ENCODE assay signal across 10 cellular contexts in the genomic region with DNA sequence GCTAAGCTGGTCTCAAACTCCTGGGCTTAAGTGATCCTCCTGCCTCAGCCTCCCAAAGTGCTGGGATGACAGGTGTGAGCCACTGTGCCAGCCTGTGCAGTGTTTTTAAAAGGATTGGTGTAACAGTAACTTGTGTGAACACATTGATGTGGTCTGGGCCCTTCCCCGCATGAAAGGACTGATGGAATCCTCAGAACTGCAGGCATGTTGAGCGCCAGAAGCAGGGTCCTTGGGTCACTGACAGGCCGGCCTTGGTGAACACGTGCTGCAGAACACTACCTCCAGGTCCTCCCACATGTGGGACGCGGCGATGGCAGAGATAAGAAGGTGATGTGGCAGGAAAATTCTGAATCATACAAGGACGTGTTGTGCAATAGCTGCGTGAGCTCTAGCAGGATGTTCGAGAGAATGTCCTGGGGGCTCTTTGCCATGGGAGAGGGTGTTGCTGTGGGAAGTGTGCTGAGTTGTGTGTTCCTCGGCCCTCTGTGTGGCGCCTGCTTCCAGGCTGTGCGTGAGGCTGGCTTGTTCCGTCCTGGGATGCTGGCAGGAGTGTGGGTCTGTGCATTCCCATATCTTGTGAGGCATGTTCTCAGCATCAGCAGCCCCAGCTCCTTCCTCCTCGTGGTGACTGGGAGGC.
DNase-seq lines count a peak whose midpoint lies in the region; ATAC-seq and TF ChIP-seq lines count a peak whose summit lies in the region.
"Had no signal": no experiment of that assay in that cellular context is flagged by ENCODE, and none has a peak within 500 bp of the region (broad histone marks: within the 10 kb centered on the region; RNA-seq: fewer than 3 reads in every experiment).

No MANE protein-coding gene starts in this region.

- peak; percentile 57 for ATAC-seq in activated CD8-positive, alpha-beta T cell treated with anti-CD3 and anti-CD28 coated beads for 36 hours
- ATAC-seq in heart left ventricle (peak; percentile 16 to 32 (median 22)), GM21515 (IDR thresholded peaks at IDR 0.05; ENCODE audit: unreplicated experiment) (no peak), HG03442 (IDR thresholded peaks at IDR 0.05; ENCODE audit: unreplicated experiment) (no peak)

- DNase-seq in SIG-M5 treated with dmso at 0.1 percent for 504 hours (lab: John Stamatoyannopoulos, UW; ENCODE audit: unreplicated experiment) (peak; percentile 71), SIG-M5 (lab: John Stamatoyannopoulos, UW) (no peak), heart left ventricle (peak in 2 of 5 donors; percentile 27 to 34), GM10248 (ENCODE audit: extremely low spot score) (no peak)
- peak; percentile 62 for DNase-seq in activated CD8-positive, alpha-beta T cell treated with anti-CD3 and anti-CD28 coated beads for 36 hours
- DNase-seq in stimulated activated CD8-positive, alpha-beta memory T cell treated with anti-CD3 and anti-CD28 coated beads, Interleukin-7, amount 100 ng/mL, for 48 hours (ENCODE audit: extremely low read depth in 1 of 2, low read depth in 1 of 2) = peak; percentile 21 to 71

- CTCF ChIA-PET in activated CD8-positive, alpha-beta T cell treated with anti-CD3 and anti-CD28 coated beads for 36 hours (lab: Charles Lee) = interaction anchor here (2.8 kb wide), 1 partner anchor 18 kb away, joined by 8 read pairs; no protein-coding TSS in a partner anchor
- CTCF ChIA-PET in GM10248 (lab: Yijun Ruan, JAX) = interaction anchor here (1.4 kb wide), 1 partner anchor 18 kb away, joined by 3 read pairs; no protein-coding TSS in a partner anchor

- H3K4me3 ChIP-seq in heart left ventricle = no peak overlapping the region

- no peaks in the 10 kb centered on the region for H3K9me3 Mint-ChIP-seq in activated CD8-positive, alpha-beta T cell treated with anti-CD3 and anti-CD28 coated beads for 36 hours

- TF ChIP-seq POLR2A in heart left ventricle (IDR thresholded peaks at IDR 0.05) = no peak

- peaks cover 18% of the 10 kb centered on the region for H3K36me3 Mint-ChIP-seq in activated CD8-positive, alpha-beta T cell treated with anti-CD3 and anti-CD28 coated beads for 36 hours (ENCODE audit: low read depth)

- no peak for TF ChIP-seq CTCF in activated CD8-positive, alpha-beta T cell treated with anti-CD3 and anti-CD28 coated beads for 36 hours (IDR thresholded peaks at IDR 0.05)
- TF ChIP-seq CTCF in heart left ventricle (IDR thresholded peaks at IDR 0.05) (no peak), GM10248 (IDR thresholded peaks at IDR 0.05; ENCODE audit: control extremely low read depth, extremely low read depth, low read depth, missing control alignments) (no peak)

- peaks cover 14% of the 10 kb centered on the region for H3K4me1 Mint-ChIP-seq in activated CD8-positive, alpha-beta T cell treated with anti-CD3 and anti-CD28 coated beads for 36 hours (ENCODE audit: low read depth)

- POLR2A ChIA-PET in activated CD8-positive, alpha-beta T cell treated with anti-CD3 and anti-CD28 coated beads for 36 hours (lab: Charles Lee) = interaction anchor here (0.8 kb wide), 1 partner anchor 225 kb away, joined by 4 read pairs; no protein-coding TSS in a partner anchor
- POLR2A ChIA-PET in GM10248 (lab: Yijun Ruan, JAX) = no interaction called here

- H3K27me3 Mint-ChIP-seq in activated CD8-positive, alpha-beta T cell treated with anti-CD3 and anti-CD28 coated beads for 36 hours = no peaks in the 10 kb centered on the region

- H3K27ac ChIP-seq in heart left ventricle = peak overlapping the region in 10 of 12 donors; percentile 1 to 63 (median 43)
- H3K27ac ChIP-seq: 22Rv1 had no signal

- H3K4me1 ChIP-seq in heart left ventricle = peaks cover 3 to 48% (median 14%) of the 10 kb centered on the region in 12 donors

- H3K27me3 ChIP-seq in heart left ventricle = no peaks in the 10 kb centered on the region
- H3K27me3 ChIP-seq: dorsolateral prefrontal cortex had no signal

- no peak overlapping the region for H3K4me3 Mint-ChIP-seq in activated CD8-positive, alpha-beta T cell treated with anti-CD3 and anti-CD28 coated beads for 36 hours

- 49 to 71% (median 57%) methylated on average over 14 to 15 of the region's 15 CpGs for WGBS in heart left ventricle, 4 donors

- peak overlapping the region; percentile 77 for H3K27ac Mint-ChIP-seq in activated CD8-positive, alpha-beta T cell treated with anti-CD3 and anti-CD28 coated beads for 36 hours

- H3K9me3 ChIP-seq in heart left ventricle = no peaks in the 10 kb centered on the region

- H3K36me3 ChIP-seq in heart left ventricle = peaks cover 0 to 50% (median 33%) of the 10 kb centered on the region in 9 donors

- intact Hi-C loops in activated CD8-positive, alpha-beta T cell treated with anti-CD3 and anti-CD28 coated beads for 36 hours (cut with micrococcal nuclease) = no loop called here
- intact Hi-C loops in heart left ventricle (cut with DNase I) = loop anchor here in 1 of 10 donors (5.0 kb wide), 1 partner anchor 153 kb away; no protein-coding TSS in a partner anchor

Comparison
In these comparisons a context has a peak if more than half of its experiments do, and no peak if none do; other contexts are left out.
1. DNase-seq: peak in SIG-M5 treated with dmso at 0.1 percent for 504 hours (single experiment), activated CD8-positive, alpha-beta T cell treated with anti-CD3 and anti-CD28 coated beads for 36 hours (single experiment) and stimulated activated CD8-positive, alpha-beta memory T cell treated with anti-CD3 and anti-CD28 coated beads, Interleukin-7, amount 100 ng/mL, for 48 hours (2 of 2); none in SIG-M5 (single experiment) and GM10248 (single experiment).
2. ATAC-seq: peak in activated CD8-positive, alpha-beta T cell treated with anti-CD3 and anti-CD28 coated beads for 36 hours (single experiment) and heart left ventricle (4 of 4); none in GM21515 (single experiment) and HG03442 (single experiment).